Comparison of ENCODE assay signal across 9 cellular contexts in the genomic region with DNA sequence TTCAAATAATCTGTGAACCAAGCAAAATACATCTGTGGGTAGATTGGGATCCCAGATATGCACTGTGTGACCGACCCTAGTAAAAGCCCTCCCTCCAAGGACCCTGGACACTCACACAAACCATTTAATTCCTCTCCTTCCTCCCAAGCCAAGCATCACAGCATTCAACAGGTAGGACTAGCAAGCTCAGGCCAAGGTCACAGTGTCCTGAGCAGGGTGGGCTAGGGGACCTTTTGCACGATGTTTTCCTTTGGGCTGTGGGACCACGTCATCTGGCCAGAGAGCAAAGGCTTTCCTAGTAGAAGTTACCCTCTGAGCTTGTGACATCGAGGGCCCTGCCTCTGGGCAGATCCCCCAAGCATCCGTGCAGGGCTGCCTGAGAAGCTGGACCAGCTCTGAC.
"Had no signal": no experiment of that assay in that cellular context is flagged by ENCODE, and none has a peak within 500 bp of the region (broad histone marks: within the 10 kb centered on the region; RNA-seq: fewer than 3 reads in every experiment).

No MANE protein-coding gene starts in this region.

- DNase-seq: GM23248, GOT3, H7, H9, HCEC 1CT, HFFc6 had no signal

- H3K9ac ChIP-seq: GM23248 had no signal

- H3K4me2 ChIP-seq: GM23338 had no signal

- H3K27ac ChIP-seq: GM23248 had no signal

- H3K9me3 ChIP-seq: HAP-1 had no signal

- H3K4me3 ChIP-seq: GM23248, GM23338, HAP-1 had no signal

- H3K4me1 ChIP-seq: HAP-1 had no signal

- ATAC-seq: GM23338, HCT116 had no signal

- H2AFZ ChIP-seq: GM23248, GM23338 had no signal

- H3K36me3 ChIP-seq: HAP-1 had no signal
